Comparison of ENCODE assay signal across 20 cellular contexts in genomic region chr4:3831529-3832150, GRCh38.
DNase-seq lines count a peak whose midpoint lies in the region; ATAC-seq and TF ChIP-seq lines count a peak whose summit lies in the region.
"Had no signal": no experiment of that assay in that cellular context is flagged by ENCODE, and none has a peak within 500 bp of the region (broad histone marks: within the 10 kb centered on the region; RNA-seq: fewer than 3 reads in every experiment).

No MANE protein-coding gene starts in this region.

- H3K4me1 Mint-ChIP-seq in activated T-helper 1 cell treated with anti-CD3 and anti-CD28 coated beads, Interleukin-12 subunit alpha, Interleukin-12 subunit beta, Interleukin-2, Interleukin-4 antibody, amounts not matched to agents 30 ng/mL and 10 ng/mL and 1 ng/mL, durations not matched to agents 14 hours and 24 hours and 36 hours (ENCODE audit: low read depth), result no peaks in the 10 kb centered on the region

- no peak overlapping the region for H3K4me3 Mint-ChIP-seq in activated T-helper 1 cell treated with anti-CD3 and anti-CD28 coated beads, Interleukin-12 subunit alpha, Interleukin-12 subunit beta, Interleukin-2, Interleukin-4 antibody, amounts not matched to agents 30 ng/mL and 10 ng/mL and 1 ng/mL, durations not matched to agents 14 hours and 24 hours and 36 hours
- H3K4me3 Mint-ChIP-seq: CD4-positive, alpha-beta T cell; H9 had no signal

- WGBS in body of pancreas, 2 donors, result 63 to 79% methylated on average over 9 to 14 of the region's 14 CpGs

- intact Hi-C loops in Right ventricle myocardium inferior (cut with DNase I) (no loop called here), left ventricle myocardium inferior (cut with micrococcal nuclease) (no loop called here), body of pancreas (cut with DNase I) (no loop called here), lower lobe of right lung (cut with DNase I) (no loop called here)
- intact Hi-C loops in activated T-helper 1 cell treated with anti-CD3 and anti-CD28 coated beads, Interleukin-12 subunit alpha, Interleukin-12 subunit beta, Interleukin-2, Interleukin-4 antibody, amounts not matched to agents 30 ng/mL and 10 ng/mL and 1 ng/mL, durations not matched to agents 14 hours and 24 hours and 36 hours (cut with micrococcal nuclease), result no loop called here

- CTCF ChIA-PET in HEK293 (lab: Yijun Ruan, JAX), result interaction anchor here (0.6 kb wide), 1 partner anchor 48 kb away, joined by 3 read pairs; no protein-coding TSS in a partner anchor

- H3K9me3 Mint-ChIP-seq in activated T-helper 1 cell treated with anti-CD3 and anti-CD28 coated beads, Interleukin-12 subunit alpha, Interleukin-12 subunit beta, Interleukin-2, Interleukin-4 antibody, amounts not matched to agents 30 ng/mL and 10 ng/mL and 1 ng/mL, durations not matched to agents 14 hours and 24 hours and 36 hours, result no peaks in the 10 kb centered on the region
- H3K9me3 Mint-ChIP-seq: CD4-positive, alpha-beta T cell; H9 had no signal

- no peaks in the 10 kb centered on the region for H3K36me3 ChIP-seq in left ventricle myocardium inferior
- no peaks in the 10 kb centered on the region for H3K36me3 ChIP-seq in HEK293 (ENCODE audit: control insufficient read depth in 2 of 2, insufficient read depth in 1 of 2, low read length in 2 of 2)
- no peaks in the 10 kb centered on the region for H3K36me3 ChIP-seq in body of pancreas (replicated peaks in 1 of 2; ENCODE audit: insufficient read depth in 1 of 2, low read depth in 2 of 2)
- no peaks in the 10 kb centered on the region for H3K36me3 ChIP-seq in lower lobe of right lung

- H3K36me3 Mint-ChIP-seq in activated T-helper 1 cell treated with anti-CD3 and anti-CD28 coated beads, Interleukin-12 subunit alpha, Interleukin-12 subunit beta, Interleukin-2, Interleukin-4 antibody, amounts not matched to agents 30 ng/mL and 10 ng/mL and 1 ng/mL, durations not matched to agents 14 hours and 24 hours and 36 hours (ENCODE audit: low read depth), result no peaks in the 10 kb centered on the region

- H3K27ac Mint-ChIP-seq in activated T-helper 1 cell treated with anti-CD3 and anti-CD28 coated beads, Interleukin-12 subunit alpha, Interleukin-12 subunit beta, Interleukin-2, Interleukin-4 antibody, amounts not matched to agents 30 ng/mL and 10 ng/mL and 1 ng/mL, durations not matched to agents 14 hours and 24 hours and 36 hours, result no peak overlapping the region
- H3K27ac Mint-ChIP-seq: CD4-positive, alpha-beta T cell had no signal

- POLR2A ChIA-PET in HEK293 (lab: Yijun Ruan, JAX), result no interaction called here

- TF ChIP-seq CTCF in left ventricle myocardium inferior (IDR thresholded peaks at IDR 0.05; ENCODE audit: borderline replicate concordance), result no peak
- TF ChIP-seq CTCF in HEK293 (tag by site-specific recombination; IDR thresholded peaks at IDR 0.05), result no peak
- no peak for TF ChIP-seq CTCF in body of pancreas (IDR thresholded peaks at IDR 0.05)
- TF ChIP-seq CTCF in lower lobe of right lung (IDR thresholded peaks at IDR 0.05), result no peak

- peaks cover 2% of the 10 kb centered on the region for H3K27me3 Mint-ChIP-seq in activated T-helper 1 cell treated with anti-CD3 and anti-CD28 coated beads, Interleukin-12 subunit alpha, Interleukin-12 subunit beta, Interleukin-2, Interleukin-4 antibody, amounts not matched to agents 30 ng/mL and 10 ng/mL and 1 ng/mL, durations not matched to agents 14 hours and 24 hours and 36 hours (ENCODE audit: insufficient read depth)

- no peak for TF ChIP-seq POLR2A in body of pancreas (IDR thresholded peaks at IDR 0.05)

- no peak for ATAC-seq in Right ventricle myocardium inferior
- no peak for ATAC-seq in body of pancreas
- ATAC-seq in lower lobe of right lung, result no peak
- ATAC-seq: A549 had no signal

- H3K27ac ChIP-seq in left ventricle myocardium inferior (replicated peaks), result no peak overlapping the region
- H3K27ac ChIP-seq in HEK293 (ENCODE audit: extremely low read depth, low read depth, low read length), result no peak overlapping the region
- peak overlapping the region in 3 of 4 donors; percentile 39 to 77 (median 47) for H3K27ac ChIP-seq in body of pancreas
- H3K27ac ChIP-seq in lower lobe of right lung, result no peak overlapping the region
- H3K27ac ChIP-seq: 22Rv1, A549, C4-2B, HL-60 had no signal

- no peaks in the 10 kb centered on the region for H3K9me3 ChIP-seq in left ventricle myocardium inferior (replicated peaks)
- H3K9me3 ChIP-seq in HEK293 (ENCODE audit: control insufficient read depth, insufficient read depth, low read depth, low read length), result no peaks in the 10 kb centered on the region
- H3K9me3 ChIP-seq in body of pancreas, result no peaks in the 10 kb centered on the region
- no peaks in the 10 kb centered on the region for H3K9me3 ChIP-seq in lower lobe of right lung
- H3K9me3 ChIP-seq: A549 had no signal

- H3K4me3 ChIP-seq in left ventricle myocardium inferior, result no peak overlapping the region
- H3K4me3 ChIP-seq in HEK293 (ENCODE audit: low read depth, low read length), result no peak overlapping the region
- no peak overlapping the region for H3K4me3 ChIP-seq in body of pancreas
- no peak overlapping the region for H3K4me3 ChIP-seq in lower lobe of right lung
- H3K4me3 ChIP-seq: A549 had no signal

- H3K4me1 ChIP-seq in left ventricle myocardium inferior (peaks cover 16% of the 10 kb centered on the region), HEK293 (ENCODE audit: control insufficient read depth, insufficient read depth, low read length) (no peaks in the 10 kb centered on the region), body of pancreas (peaks cover 43% of the 10 kb centered on the region), lower lobe of right lung (peaks cover 9% of the 10 kb centered on the region)

- H3K27me3 ChIP-seq in left ventricle myocardium inferior (ENCODE audit: low read depth) (peaks cover 63% of the 10 kb centered on the region), body of pancreas (no peaks in the 10 kb centered on the region), lower lobe of right lung (ENCODE audit: low read depth) (peaks cover 17% of the 10 kb centered on the region)

- DNase-seq in Right ventricle myocardium inferior (ENCODE audit: missing footprints) (peak; percentile 25), left ventricle myocardium inferior (no peak), body of pancreas (no peak), lower lobe of right lung (peak; percentile 36), NCI-H1436 (lab: John Stamatoyannopoulos, UW) (no peak), NCI-H446 treated with DMSO at 0.1 percent for 48 hours (lab: John Stamatoyannopoulos, UW) (no peak)
- no peak for DNase-seq in activated T-helper 1 cell treated with anti-CD3 and anti-CD28 coated beads, Interleukin-12 subunit alpha, Interleukin-12 subunit beta, Interleukin-2, Interleukin-4 antibody, amounts not matched to agents 30 ng/mL and 10 ng/mL and 1 ng/mL, durations not matched to agents 14 hours and 24 hours and 36 hours (ENCODE audit: low spot score)
- DNase-seq: AML-193; CD4-positive, alpha-beta T cell; DMS153; DMS79; GDM1; GOT3; H9; IMR-90 had no signal

TF ChIP-seq in HEK293, 187 proteins besides CTCF, POLR2A, EP300 and RAD21:
- peak; percentile 50 for TF ChIP-seq SCRT2 (tag by site-specific recombination; IDR thresholded peaks at IDR 0.05)
- no peak for TF ChIP-seq ZNF555 (tag by site-specific recombination; conservative IDR thresholded peaks at IDR 0.05)
TF ChIP-seq in HEK293: peak in this region for 1.

Comparison
In these comparisons a context has a peak if more than half of its experiments do, and no peak if none do; other contexts are left out.
1. DNase-seq: peak in Right ventricle myocardium inferior (single experiment) and lower lobe of right lung (single experiment); none in left ventricle myocardium inferior (single experiment), body of pancreas (0 of 4), NCI-H1436 (single experiment), NCI-H446 treated with DMSO at 0.1 percent for 48 hours (single experiment) and activated T-helper 1 cell treated with anti-CD3 and anti-CD28 coated beads, Interleukin-12 subunit alpha, Interleukin-12 subunit beta, Interleukin-2, Interleukin-4 antibody, amounts not matched to agents 30 ng/mL and 10 ng/mL and 1 ng/mL, durations not matched to agents 14 hours and 24 hours and 36 hours (single experiment).
2. H3K27ac ChIP-seq: peak in body of pancreas (3 of 4); none in left ventricle myocardium inferior (single experiment), HEK293 (single experiment) and lower lobe of right lung (single experiment).